ENCODE assay signal across 14 cellular contexts in the genomic region with DNA sequence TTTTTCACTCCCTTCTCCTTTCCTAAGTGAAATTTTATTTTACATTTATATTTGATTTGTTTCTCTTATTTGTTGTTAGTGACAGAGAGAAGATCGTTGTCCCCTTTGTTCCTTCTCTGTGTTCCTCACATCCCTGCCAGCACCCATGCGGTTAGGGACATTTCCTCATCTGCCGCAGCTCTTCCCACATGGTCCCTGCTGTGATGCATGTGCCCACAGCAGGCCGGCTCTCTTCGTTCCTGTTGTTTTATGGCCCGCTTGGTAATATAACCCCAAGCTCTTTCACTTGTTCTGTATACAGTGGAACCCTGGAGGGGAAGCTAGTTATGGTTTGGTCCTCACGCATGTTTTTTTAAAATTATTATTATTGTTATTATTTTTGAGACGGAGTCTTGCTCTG. TPM values are rescaled to one million over a fixed set of nuclear protein-coding genes. Genes with fewer than 3 reads are reported as not detected.
A peak's percentile ranks its signal among the peaks of the same experiment; 100 is the strongest.
DNase-seq lines count a peak whose midpoint lies in the region; ATAC-seq and TF ChIP-seq lines count a peak whose summit lies in the region.
"Had no signal": no experiment of that assay in that cellular context is flagged by ENCODE, and none has a peak within 500 bp of the region (broad histone marks: within the 10 kb centered on the region; RNA-seq: fewer than 3 reads in every experiment).

No MANE protein-coding gene starts in this region.

- no peaks in the 10 kb centered on the region for H3K79me2 ChIP-seq in smooth muscle cell (ENCODE audit: low read depth)

- no peaks in the 10 kb centered on the region for H3K27me3 ChIP-seq in iPS-18a (ENCODE audit: control insufficient read depth, insufficient read depth, low read length)
- H3K27me3 ChIP-seq in smooth muscle cell (ENCODE audit: low read depth) = no peaks in the 10 kb centered on the region

- 90% methylated on average over 8 of the region's 8 CpGs for WGBS in smooth muscle cell (ENCODE audit: low lambda C conversion rate)

- no peaks in the 10 kb centered on the region for H4K20me1 ChIP-seq in smooth muscle cell (ENCODE audit: low read depth)

- no peak for ATAC-seq in activated CD4-positive, alpha-beta T cell treated with anti-CD3 and anti-CD28 coated beads for 36 hours

- no peak overlapping the region for H2AFZ ChIP-seq in smooth muscle cell (ENCODE audit: low read depth)

- no peak overlapping the region for H3K27ac Mint-ChIP-seq in activated CD4-positive, alpha-beta T cell treated with anti-CD3 and anti-CD28 coated beads for 36 hours

- H3K9me3 Mint-ChIP-seq in activated CD4-positive, alpha-beta T cell treated with anti-CD3 and anti-CD28 coated beads for 36 hours (ENCODE audit: low read depth) = no peaks in the 10 kb centered on the region
- H3K9me3 Mint-ChIP-seq: CD8-positive, alpha-beta memory T cell had no signal

- peaks cover 8% of the 10 kb centered on the region for H3K4me1 Mint-ChIP-seq in activated CD4-positive, alpha-beta T cell treated with anti-CD3 and anti-CD28 coated beads for 36 hours

- H3K9me3 ChIP-seq in SK-N-MC (ENCODE audit: low read depth, low read length) (no peaks in the 10 kb centered on the region), iPS-18a (ENCODE audit: control insufficient read depth, low read depth, low read length) (no peaks in the 10 kb centered on the region), smooth muscle cell (replicated peaks; ENCODE audit: low read depth) (no peaks in the 10 kb centered on the region)

- POLR2A ChIA-PET in HEK293T (lab: Yijun Ruan, JAX) = no interaction called here
- POLR2A ChIA-PET in activated CD4-positive, alpha-beta T cell treated with anti-CD3 and anti-CD28 coated beads for 36 hours (lab: Charles Lee) = no interaction called here

- H3K36me3 Mint-ChIP-seq in activated CD4-positive, alpha-beta T cell treated with anti-CD3 and anti-CD28 coated beads for 36 hours (ENCODE audit: low read depth) = peaks cover 12% of the 10 kb centered on the region

- H3K4me3 ChIP-seq in AG10803 (ENCODE audit: low read length) (no peak overlapping the region), SK-N-MC (no peak overlapping the region), iPS-18a (ENCODE audit: low read length) (no peak overlapping the region), smooth muscle cell (no peak overlapping the region)

- TF ChIP-seq CTCF in AG10803 (conservative IDR thresholded peaks at IDR 0.05; ENCODE audit: low read length) (no peak), smooth muscle cell (IDR thresholded peaks at IDR 0.05; ENCODE audit: borderline replicate concordance, insufficient read depth, poor library complexity, severe bottlenecking) (no peak)

- no peak overlapping the region for H3K9ac ChIP-seq in SK-N-MC (ENCODE audit: insufficient read length)
- peak overlapping the region; percentile 18 for H3K9ac ChIP-seq in iPS-18a (ENCODE audit: low read length)
- H3K9ac ChIP-seq in smooth muscle cell (ENCODE audit: low read depth) = no peak overlapping the region

- intact Hi-C loops in cardiac septum (cut with DNase I) = no loop called here
- intact Hi-C loops in activated CD4-positive, alpha-beta T cell treated with anti-CD3 and anti-CD28 coated beads for 36 hours (cut with DNase I, micrococcal nuclease) = no loop called here

- DNase-seq in AG10803 (ENCODE audit: low read depth) = peak; percentile 14
- peak; percentile 39 for DNase-seq in HEK293T (ENCODE audit: extremely low spot score)
- DNase-seq in SK-N-MC (ENCODE audit: low read depth, low spot score) = no peak
- DNase-seq in cardiac septum (ENCODE audit: low spot score) = no peak
- DNase-seq in activated CD4-positive, alpha-beta T cell treated with anti-CD3 and anti-CD28 coated beads for 36 hours = no peak
- no peak for DNase-seq in KG1 (lab: John Stamatoyannopoulos, UW)
- no peak for DNase-seq in smooth muscle cell (lab: John Stamatoyannopoulos, UW; ENCODE audit: unreplicated experiment)
- DNase-seq: CD8-positive, alpha-beta memory T cell; DMS153; EL; NCI-H1694; NCI-H524; SIG-M5 had no signal

- H3K4me2 ChIP-seq in smooth muscle cell = no peak overlapping the region

- no peaks in the 10 kb centered on the region for H3K27me3 Mint-ChIP-seq in activated CD4-positive, alpha-beta T cell treated with anti-CD3 and anti-CD28 coated beads for 36 hours
- H3K27me3 Mint-ChIP-seq: CD8-positive, alpha-beta memory T cell had no signal

- H3K36me3 ChIP-seq in SK-N-MC (ENCODE audit: insufficient read depth, low read length) = peaks cover under 1% of the 10 kb centered on the region; the same call in 1 of the 2 replicates
- no peaks in the 10 kb centered on the region for H3K36me3 ChIP-seq in iPS-18a (ENCODE audit: control insufficient read depth, low read depth, low read length)
- H3K36me3 ChIP-seq in smooth muscle cell (ENCODE audit: low read depth) = no peaks in the 10 kb centered on the region

- CTCF ChIA-PET in HEK293T (lab: Yijun Ruan, JAX) = no interaction called here
- CTCF ChIA-PET in activated CD4-positive, alpha-beta T cell treated with anti-CD3 and anti-CD28 coated beads for 36 hours (lab: Charles Lee) = no interaction called here

- H3K4me1 ChIP-seq in iPS-18a (ENCODE audit: control insufficient read depth, low read depth, low read length) = peaks cover 5% of the 10 kb centered on the region
- no peaks in the 10 kb centered on the region for H3K4me1 ChIP-seq in smooth muscle cell (ENCODE audit: low read depth)

- no peak overlapping the region for H3K4me3 Mint-ChIP-seq in activated CD4-positive, alpha-beta T cell treated with anti-CD3 and anti-CD28 coated beads for 36 hours
- H3K4me3 Mint-ChIP-seq: CD8-positive, alpha-beta memory T cell had no signal

- peak overlapping the region; percentile 82 for H3K27ac ChIP-seq in SK-N-MC
- no peak overlapping the region for H3K27ac ChIP-seq in iPS-18a (ENCODE audit: low read length)
- H3K27ac ChIP-seq in smooth muscle cell (ENCODE audit: low read depth) = no peak overlapping the region

- no peaks in the 10 kb centered on the region for H3F3A ChIP-seq in smooth muscle cell (ENCODE audit: low read depth)

TF ChIP-seq in HEK293T, 16 proteins besides CTCF, POLR2A, EP300 and RAD21:
- TF ChIP-seq L3MBTL2 (conservative IDR thresholded peaks at IDR 0.05) (peak; percentile 79), ARNT (IDR thresholded peaks at IDR 0.05) (peak; percentile 79), TARDBP (IDR thresholded peaks at IDR 0.05) (no peak), CTBP1 (IDR thresholded peaks at IDR 0.05; ENCODE audit: borderline replicate concordance) (peak; percentile 79; the same call in 1 of the 2 replicates), FOXM1 (IDR thresholded peaks at IDR 0.05; ENCODE audit: borderline replicate concordance) (no peak)

RNA-seq across cellular contexts. Expression of gene DTD1, which starts 23.6 kb away (rescaled TPM):
- total RNA-seq in cardiac septum (14.3 TPM), smooth muscle cell (23.9 and 27.5 TPM in 2 replicates)
- total RNA-seq in activated CD4-positive, alpha-beta T cell treated with anti-CD3 and anti-CD28 coated beads for 36 hours = 10 to 100 TPM; 40.7 to 54.6 TPM
- polyA plus RNA-seq in smooth muscle cell = 26.9 and 27.2 TPM in 2 replicates

RNA-seq across cellular contexts. Expression of gene SMIM26, which starts 44.3 kb away (rescaled TPM):
- total RNA-seq in cardiac septum = 84.4 TPM
- 10 to 100 TPM; 64.4 to 66.2 TPM for total RNA-seq in activated CD4-positive, alpha-beta T cell treated with anti-CD3 and anti-CD28 coated beads for 36 hours
- total RNA-seq in smooth muscle cell = 88.6 and 161 TPM in 2 replicates
- 71.8 and 90.0 TPM in 2 replicates for polyA plus RNA-seq in smooth muscle cell

Comparison
In these comparisons a context has a peak if more than half of its experiments do, and no peak if none do; other contexts are left out.
1. DNase-seq: peak in AG10803 (single experiment) and HEK293T (single experiment); none in SK-N-MC (single experiment), cardiac septum (single experiment), activated CD4-positive, alpha-beta T cell treated with anti-CD3 and anti-CD28 coated beads for 36 hours (single experiment), KG1 (single experiment) and smooth muscle cell (single experiment).